ENCODE assay signal across 13 cellular contexts in the genomic region with DNA sequence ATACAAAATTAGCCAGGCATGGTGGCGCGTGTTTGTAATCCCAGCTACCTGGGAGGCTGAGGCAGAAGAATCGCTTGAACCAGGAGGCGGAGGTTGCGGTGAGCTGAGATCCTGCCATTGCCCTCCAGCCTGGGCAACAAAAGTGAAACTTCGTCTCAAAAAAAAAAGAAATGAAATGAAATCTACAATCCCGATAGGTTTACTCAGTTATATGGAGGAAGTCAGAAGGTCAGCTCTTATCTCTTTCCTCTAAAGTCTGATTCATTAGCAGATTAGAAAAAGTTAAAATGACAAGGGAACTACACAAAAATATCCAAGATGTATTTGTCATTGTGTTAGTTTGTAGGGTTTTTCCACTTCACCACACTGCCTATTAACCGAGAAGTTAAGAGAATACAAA. TPM values are rescaled to one million over a fixed set of nuclear protein-coding genes. Genes with fewer than 3 reads are reported as not detected.
A peak's percentile ranks its signal among the peaks of the same experiment; 100 is the strongest.
DNase-seq lines count a peak whose midpoint lies in the region; ATAC-seq, FAIRE-seq and TF ChIP-seq lines count a peak whose summit lies in the region.
"Had no signal": no experiment of that assay in that cellular context is flagged by ENCODE, and none has a peak within 500 bp of the region (broad histone marks: within the 10 kb centered on the region; RNA-seq: fewer than 3 reads in every experiment).

No MANE protein-coding gene starts in this region.

- H3K9me3 ChIP-seq in neutrophil (no peaks in the 10 kb centered on the region), WERI-Rb-1 (ENCODE audit: severe bottlenecking) (no peaks in the 10 kb centered on the region)
- H3K9me3 ChIP-seq: esophagus squamous epithelium had no signal

- peaks cover 2% of the 10 kb centered on the region for H3K9me3 Mint-ChIP-seq in activated naive CD8-positive, alpha-beta T cell treated with anti-CD3 and anti-CD28 coated beads, Interleukin-2, amount 50 U/mL, for 24 hours

- H3K4me1 Mint-ChIP-seq in activated naive CD8-positive, alpha-beta T cell treated with anti-CD3 and anti-CD28 coated beads, Interleukin-2, amount 50 U/mL, for 24 hours, result peaks cover 83% of the 10 kb centered on the region

- H3K4me1 ChIP-seq in neutrophil (ENCODE audit: control insufficient read depth in 1 of 2, insufficient read depth in 1 of 2, low read depth in 1 of 2, low read length in 1 of 2), result peaks cover 68 to 82% of the 10 kb centered on the region in 2 experiments

- H3K27me3 ChIP-seq in neutrophil (no peaks in the 10 kb centered on the region), WERI-Rb-1 (ENCODE audit: insufficient read depth, low read depth, severe bottlenecking) (no peaks in the 10 kb centered on the region)
- H3K27me3 ChIP-seq: esophagus squamous epithelium had no signal

- peak overlapping the region; percentile 92 for H3K27ac Mint-ChIP-seq in activated naive CD8-positive, alpha-beta T cell treated with anti-CD3 and anti-CD28 coated beads, Interleukin-2, amount 50 U/mL, for 24 hours

- FAIRE-seq in GM12892 (lab: Jason Lieb, UNC), result peak; percentile 51

- no peaks in the 10 kb centered on the region for H3K27me3 Mint-ChIP-seq in activated naive CD8-positive, alpha-beta T cell treated with anti-CD3 and anti-CD28 coated beads, Interleukin-2, amount 50 U/mL, for 24 hours

- peak overlapping the region; percentile 47 for H3K4me3 Mint-ChIP-seq in activated naive CD8-positive, alpha-beta T cell treated with anti-CD3 and anti-CD28 coated beads, Interleukin-2, amount 50 U/mL, for 24 hours

- ATAC-seq in HG03196 (IDR thresholded peaks at IDR 0.05; ENCODE audit: unreplicated experiment), result peak; percentile 42
- peak; percentile 59 for ATAC-seq in activated naive CD8-positive, alpha-beta T cell treated with anti-CD3 and anti-CD28 coated beads, Interleukin-2, amount 50 U/mL, for 24 hours

- H3K36me3 Mint-ChIP-seq in activated naive CD8-positive, alpha-beta T cell treated with anti-CD3 and anti-CD28 coated beads, Interleukin-2, amount 50 U/mL, for 24 hours (ENCODE audit: low read depth), result peaks cover 23% of the 10 kb centered on the region

- H3K36me3 ChIP-seq in neutrophil (no peaks in the 10 kb centered on the region), WERI-Rb-1 (peaks cover 3% of the 10 kb centered on the region; the same call in 1 of the 2 replicates)
- H3K36me3 ChIP-seq: esophagus squamous epithelium, left ventricle myocardium inferior had no signal

- H3K27ac ChIP-seq in neutrophil, result peak overlapping the region; percentile 64
- no peak overlapping the region for H3K27ac ChIP-seq in WERI-Rb-1
- H3K27ac ChIP-seq: esophagus squamous epithelium, left ventricle myocardium inferior had no signal

- intact Hi-C loops in head of caudate nucleus (cut with DNase I), result no loop called here

- TF ChIP-seq POLR2A in GM12892 (IDR thresholded peaks at IDR 0.05; ENCODE audit: low read depth, low read length), result no peak

- no peak for DNase-seq in GM12892 (ENCODE audit: insufficient read length)
- DNase-seq in activated naive CD8-positive, alpha-beta T cell treated with anti-CD3 and anti-CD28 coated beads, Interleukin-2, amount 50 U/mL, for 24 hours, result no peak
- DNase-seq in DMS153 treated with DMSO at 0.1 percent for 48 hours (lab: John Stamatoyannopoulos, UW; ENCODE audit: unreplicated experiment), result no peak
- DNase-seq in head of caudate nucleus, result no peak
- DNase-seq in WERI-Rb-1, result no peak
- DNase-seq: activated CD4-positive, CD25-positive, alpha-beta regulatory T cell treated with anti-CD3 and anti-CD28 coated beads, Interleukin-2, amount 50 U/mL, for 72 hours; cerebellar nuclear complex; esophagus squamous epithelium; hypothalamus; IMR-90; left ventricle myocardium inferior had no signal

- no peak for TF ChIP-seq CTCF in neutrophil (IDR thresholded peaks at IDR 0.05)
- no peak for TF ChIP-seq CTCF in WERI-Rb-1 (IDR thresholded peaks at IDR 0.05; ENCODE audit: low read depth, low read length)

- H3K4me3 ChIP-seq in neutrophil (ENCODE audit: low read depth in 1 of 2, low read length in 1 of 2) (no peak overlapping the region), WERI-Rb-1 (ENCODE audit: low read depth, low read length) (no peak overlapping the region)
- H3K4me3 ChIP-seq: esophagus squamous epithelium, left ventricle myocardium inferior had no signal

RNA-seq across cellular contexts. Expression of gene RYBP, which starts 18.8 kb away (rescaled TPM):
- 10.9 TPM for polyA plus RNA-seq in GM12892 (2012; ENCODE audit: missing spikeins)
